In the genomic region with DNA sequence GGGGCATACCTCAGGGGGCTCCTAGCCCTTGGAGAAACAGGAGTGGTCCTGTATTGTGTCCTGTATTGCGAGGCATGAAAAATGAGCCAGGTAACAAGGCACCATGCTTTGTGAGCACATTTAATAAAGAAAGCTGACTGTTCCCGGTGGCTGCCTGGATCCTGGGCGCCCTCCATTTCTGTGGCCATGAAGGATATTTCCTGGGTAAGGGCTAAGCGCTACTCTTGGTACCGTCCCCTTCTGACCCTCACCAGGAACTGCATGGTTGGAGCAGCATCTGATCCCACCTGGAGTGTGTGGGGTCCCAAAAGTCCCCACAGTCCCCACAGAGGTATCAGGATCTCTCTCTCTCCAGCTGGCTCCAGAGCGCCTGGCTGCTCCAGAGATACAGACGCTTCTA, we compare ENCODE assay signal across 19 cellular contexts.
A peak's percentile ranks its signal among the peaks of the same experiment; 100 is the strongest.
DNase-seq lines count a peak whose midpoint lies in the region; ATAC-seq, FAIRE-seq and TF ChIP-seq lines count a peak whose summit lies in the region.
"Had no signal": no experiment of that assay in that cellular context is flagged by ENCODE, and none has a peak within 500 bp of the region (broad histone marks: within the 10 kb centered on the region; RNA-seq: fewer than 3 reads in every experiment).

No MANE protein-coding gene starts in this region.

- POLR2A ChIA-PET in K562 (lab: Yijun Ruan, JAX) = interaction anchor here (0.6 to 2.5 kb wide), 7 partner anchors 9 to 79 kb away, joined by 3 to 17 read pairs (median 4); no protein-coding TSS in a partner anchor

- peak; percentile 3 for DNase-seq in AG20443 (ENCODE audit: low spot score)
- peak; percentile 0 for DNase-seq in Ammon's horn (ENCODE audit: low spot score)
- no peak for DNase-seq in K562 (ENCODE audit: extremely low read depth in 1 of 4, low spot score in 3 of 4)
- DNase-seq in osteoblast (ENCODE audit: insufficient read length, low spot score, missing footprints) = peak; percentile 9
- no peak for DNase-seq in UCSD-AML1 (lab: John Stamatoyannopoulos, UW; ENCODE audit: unreplicated experiment)
- DNase-seq in DMS53 treated with DMSO at 0.1 percent for 48 hours (lab: John Stamatoyannopoulos, UW; ENCODE audit: unreplicated experiment) = no peak
- DNase-seq in iPS-NIHi11 (ENCODE audit: low spot score) = no peak
- DNase-seq: CD4-positive, alpha-beta memory T cell; GOT3; NCI-H1436 treated with DMSO at 0.1 percent for 48 hours; NCI-H2029; NCI-H526; OCI-M1; SJCRH30 had no signal

- no peak for TF ChIP-seq RAD21 in K562 (CRISPR knock-in tag; conservative IDR thresholded peaks at IDR 0.05 in 1 of 2, IDR thresholded peaks at IDR 0.05 in 1 of 2)

- H2AFZ ChIP-seq in K562 (ENCODE audit: low read depth, low read length) (no peak overlapping the region), osteoblast (ENCODE audit: low read length) (no peak overlapping the region)

- peaks cover 75% of the 10 kb centered on the region; the same call in 2 of the 3 replicates for H3K36me3 ChIP-seq in K562 (ENCODE audit: control insufficient read depth, insufficient read depth, low read length)
- peaks cover 59% of the 10 kb centered on the region for H3K36me3 ChIP-seq in osteoblast (ENCODE audit: insufficient read depth, low read length)
- H3K36me3 ChIP-seq: SJCRH30 had no signal

- in situ Hi-C loops in K562 (cut with MboI) = loop anchor here (5.0 kb wide), 1 partner anchor 56 kb away; no protein-coding TSS in a partner anchor

- H3K4me2 ChIP-seq in K562 (ENCODE audit: insufficient read depth, low read length) = no peak overlapping the region
- H3K4me2 ChIP-seq in osteoblast (ENCODE audit: insufficient read depth, low read length) = no peak overlapping the region
- H3K4me2 ChIP-seq: KMS-11 had no signal

- no peak for ATAC-seq in K562

- TF ChIP-seq EP300 in K562 (IDR thresholded peaks at IDR 0.05; ENCODE audit: low read length) = no peak

- 91% methylated on average over 7 of the region's 7 CpGs for WGBS in K562 (ENCODE audit: insufficient coverage, low coverage, missing lambda C conversion rate)

- H3K4me3 ChIP-seq in K562 (no peak overlapping the region), osteoblast (ENCODE audit: insufficient read depth, low read length) (no peak overlapping the region)
- H3K4me3 ChIP-seq: BLaER1 treated with 17β-estradiol and CSF1 and Interleukin-3, amounts not matched to agents 10 nM and 100 nM; SJCRH30 had no signal

- H3K27me3 ChIP-seq in K562 (ENCODE audit: control insufficient read depth in 2 of 2, insufficient read depth in 2 of 2, low read length in 2 of 2) = no peaks in the 10 kb centered on the region
- no peaks in the 10 kb centered on the region for H3K27me3 ChIP-seq in osteoblast (ENCODE audit: insufficient read depth, low read length)
- H3K27me3 ChIP-seq: BLaER1 treated with 17β-estradiol and CSF1 and Interleukin-3, amounts not matched to agents 10 nM and 100 nM; SJCRH30 had no signal

- H3K79me2 ChIP-seq in K562 (ENCODE audit: control insufficient read depth, insufficient read depth, low read length) = no peaks in the 10 kb centered on the region
- peaks cover 42% of the 10 kb centered on the region for H3K79me2 ChIP-seq in osteoblast (ENCODE audit: insufficient read depth, low read length)

- CTCF ChIA-PET in K562 (lab: Yijun Ruan, JAX; ENCODE audit: low intra/inter-chr PET ratio) = interaction anchor here (5.3 kb wide), 1 partner anchor 60 kb away, joined by 63 read pairs; no protein-coding TSS in a partner anchor

- peaks cover 0 to 22% of the 10 kb centered on the region in 2 experiments for H3K4me1 ChIP-seq in K562 (replicated peaks in 1 of 2; ENCODE audit: control insufficient read depth in 2 of 2, insufficient read depth in 2 of 2, low read length in 2 of 2)
- peaks cover 17% of the 10 kb centered on the region for H3K4me1 ChIP-seq in osteoblast (ENCODE audit: insufficient read depth, low read length)

- intact Hi-C loops in K562 (cut with micrococcal nuclease) = no loop called here

- no peak for FAIRE-seq in K562 (lab: Jason Lieb, UNC)
- FAIRE-seq: GM12891, HTR-8/SVneo, RCC 7860 had no signal

- H3K9me3 ChIP-seq in K562 (replicated peaks; ENCODE audit: control insufficient read depth, insufficient read depth, low read depth, low read length) (no peaks in the 10 kb centered on the region), osteoblast (ENCODE audit: low read depth, low read length) (no peaks in the 10 kb centered on the region)
- H3K9me3 ChIP-seq: BLaER1 treated with 17β-estradiol and CSF1 and Interleukin-3, amounts not matched to agents 10 nM and 100 nM; SJCRH30 had no signal

- H3K27ac ChIP-seq in K562 (ENCODE audit: extremely low read depth, low read depth, low read length) (no peak overlapping the region), osteoblast (ENCODE audit: low read depth, low read length) (no peak overlapping the region)
- H3K27ac ChIP-seq: BLaER1 treated with 17β-estradiol and CSF1 and Interleukin-3, amounts not matched to agents 10 nM and 100 nM; KMS-11; SJCRH30 had no signal

- H4K20me1 ChIP-seq in K562 (replicated peaks; ENCODE audit: control insufficient read depth, insufficient read depth, low read length) (no peaks in the 10 kb centered on the region), osteoblast (ENCODE audit: insufficient read depth, low read length) (peaks cover 38% of the 10 kb centered on the region)

- H3K9ac ChIP-seq in K562 (ENCODE audit: insufficient read depth in 1 of 2, low read depth in 2 of 2, low read length in 2 of 2) = peak overlapping the region in 1 of 2 experiments; percentile 53; a peak in 1 of 4 replicates
- H3K9ac ChIP-seq: BLaER1 treated with 17β-estradiol and CSF1 and Interleukin-3, amounts not matched to agents 10 nM and 100 nM; KMS-11 had no signal

- no peaks in the 10 kb centered on the region for H3K9me1 ChIP-seq in K562 (ENCODE audit: control insufficient read depth, insufficient read depth, low read length)

- BruUV-seq in K562 (replicated peaks; lab: Mats Ljungman, UMichigan) = TSS peak; percentile 50

- no peak for TF ChIP-seq POLR2A in K562 (conservative IDR thresholded peaks at IDR 0.05)

- no peak for TF ChIP-seq CTCF in K562 (IDR thresholded peaks at IDR 0.05 in 2 of 3, conservative IDR thresholded peaks at IDR 0.05 in 1 of 3; ENCODE audit: insufficient read depth in 2 of 3, low read depth in 1 of 3, low read length in 3 of 3)
- TF ChIP-seq CTCF in osteoblast (IDR thresholded peaks at IDR 0.05; ENCODE audit: extremely low read depth, low read depth, low read length) = no peak

TF ChIP-seq in K562, 482 proteins besides CTCF, POLR2A, EP300 and RAD21:
- no peak for TF ChIP-seq CBFA2T2 (conservative IDR thresholded peaks at IDR 0.05)
TF ChIP-seq in K562: peak in this region for 0.

Comparison
In these comparisons a context has a peak if more than half of its experiments do, and no peak if none do; other contexts are left out.
1. DNase-seq: peak in AG20443 (single experiment), Ammon's horn (single experiment) and osteoblast (single experiment); none in K562 (0 of 4), UCSD-AML1 (single experiment), DMS53 treated with DMSO at 0.1 percent for 48 hours (single experiment) and iPS-NIHi11 (single experiment).